ENCODE assay signal across 31 cellular contexts in genomic region chr10:20834825-20835224, GRCh38.
"Had no signal": no experiment of that assay in that cellular context is flagged by ENCODE, and none has a peak within 500 bp of the region (broad histone marks: within the 10 kb centered on the region; RNA-seq: fewer than 3 reads in every experiment).

No MANE protein-coding gene starts in this region.

- FAIRE-seq: pancreas had no signal

- H3K4me3 Mint-ChIP-seq: naive thymus-derived CD8-positive, alpha-beta T cell; natural killer cell treated with Interleukin-12 subunit alpha and Interleukin-12 subunit beta and Interleukin-15 and Interleukin-18, amount 100 ng/mL, for 72 hours; nephron progenitor cell; neural crest cell; stimulated activated memory B cell treated with anti-CD40 and anti-IgM and Interleukin-4, amounts not matched to agents 10 μg/mL and 1 μg/mL and 100 μg/mL, for 72 hours; stimulated activated naive CD8-positive, alpha-beta T cell treated with anti-CD3 and anti-CD28 coated beads, Interleukin-15, amount 100 ng/mL, for 72 hours; type B pancreatic cell had no signal

- H3K36me3 ChIP-seq: neutrophil, prostate gland, spleen, transverse colon, uterus had no signal

- H3K36me3 Mint-ChIP-seq: naive thymus-derived CD8-positive, alpha-beta T cell; natural killer cell treated with Interleukin-12 subunit alpha and Interleukin-12 subunit beta and Interleukin-15 and Interleukin-18, amount 100 ng/mL, for 72 hours; stimulated activated memory B cell treated with anti-CD40 and anti-IgM and Interleukin-4, amounts not matched to agents 10 μg/mL and 1 μg/mL and 100 μg/mL, for 72 hours had no signal

- H3K9me3 ChIP-seq: neutrophil, pancreas, prostate gland, testis, upper lobe of right lung, uterus had no signal

- H3K27me3 ChIP-seq: neutrophil, pancreas, spleen, suprapubic skin, testis, tibial artery, transverse colon, upper lobe of right lung, uterus had no signal

- H3K9me3 Mint-ChIP-seq: stimulated activated memory B cell treated with anti-CD40 and anti-IgM and Interleukin-4, amounts not matched to agents 10 μg/mL and 1 μg/mL and 100 μg/mL, for 72 hours; type B pancreatic cell had no signal

- ATAC-seq: naive thymus-derived CD8-positive, alpha-beta T cell; natural killer cell treated with Interleukin-12 subunit alpha and Interleukin-12 subunit beta and Interleukin-15 and Interleukin-18, amount 100 ng/mL, for 72 hours; pancreas; right cardiac atrium; sciatic nerve; stimulated activated memory B cell treated with anti-CD40 and anti-IgM and Interleukin-4, amounts not matched to agents 10 μg/mL and 1 μg/mL and 100 μg/mL, for 72 hours; stimulated activated naive CD8-positive, alpha-beta T cell treated with anti-CD3 and anti-CD28 coated beads, Interleukin-15, amount 100 ng/mL, for 72 hours; stimulated activated naive CD8-positive, alpha-beta T cell treated with anti-CD3 and anti-CD28 coated beads, Interleukin-15, Interleukin-2, amounts not matched to agents 100 U/mL and 50 U/mL, for 24 hours; upper lobe of right lung had no signal

- H3K4me1 Mint-ChIP-seq: naive thymus-derived CD8-positive, alpha-beta T cell; nephron progenitor cell; neural crest cell; stimulated activated memory B cell treated with anti-CD40 and anti-IgM and Interleukin-4, amounts not matched to agents 10 μg/mL and 1 μg/mL and 100 μg/mL, for 72 hours; stimulated activated naive CD8-positive, alpha-beta T cell treated with anti-CD3 and anti-CD28 coated beads, Interleukin-15, amount 100 ng/mL, for 72 hours had no signal

- H3K27ac ChIP-seq: neutrophil, pancreas, prostate gland, skin epidermis, spleen, suprapubic skin, testis, tibial artery, transverse colon, upper lobe of right lung, uterus had no signal

- H3K27ac Mint-ChIP-seq: naive thymus-derived CD8-positive, alpha-beta T cell; natural killer cell treated with Interleukin-12 subunit alpha and Interleukin-12 subunit beta and Interleukin-15 and Interleukin-18, amount 100 ng/mL, for 72 hours; nephron progenitor cell; stimulated activated memory B cell treated with anti-CD40 and anti-IgM and Interleukin-4, amounts not matched to agents 10 μg/mL and 1 μg/mL and 100 μg/mL, for 72 hours; type B pancreatic cell had no signal

- H3K27me3 Mint-ChIP-seq: naive thymus-derived CD8-positive, alpha-beta T cell; stimulated activated memory B cell treated with anti-CD40 and anti-IgM and Interleukin-4, amounts not matched to agents 10 μg/mL and 1 μg/mL and 100 μg/mL, for 72 hours; stimulated activated naive CD8-positive, alpha-beta T cell treated with anti-CD3 and anti-CD28 coated beads, Interleukin-15, amount 100 ng/mL, for 72 hours; type B pancreatic cell had no signal

- H3K4me1 ChIP-seq: pancreas, prostate gland, spleen, suprapubic skin, testis, tibial artery, transverse colon, upper lobe of right lung, uterus had no signal

- H3K4me2 ChIP-seq: smooth muscle cell had no signal

- H3K4me3 ChIP-seq: pancreas, prostate gland, skin epidermis, smooth muscle cell, spleen, suprapubic skin, testis, tibial artery, transverse colon, upper lobe of right lung, uterus had no signal

- DNase-seq: naive thymus-derived CD8-positive, alpha-beta T cell; nephron progenitor cell; nucleus accumbens; pancreas; retina; right cardiac atrium; spleen; stimulated activated CD4-positive, alpha-beta T cell treated with anti-CD3 and anti-CD28 coated beads, Interleukin-12 subunit alpha, Interleukin-12 subunit beta, amount 100 ng/mL, for 4 hours; stimulated activated CD4-positive, alpha-beta T cell treated with anti-CD3 and anti-CD28 coated beads, Interleukin-1b, Interleukin-23, amount 100 ng/mL, for 48 hours; stimulated activated CD4-positive, alpha-beta T cell treated with anti-CD3 and anti-CD28 coated beads, Interleukin-4, amount 100 ng/mL, for 1 hour; stimulated activated CD4-positive, alpha-beta T cell treated with anti-CD3 and anti-CD28 coated beads, Interleukin-4, amount 100 ng/mL, for 4 hours; stimulated activated CD8-positive, alpha-beta memory T cell treated with anti-CD3 and anti-CD28 coated beads, Interleukin-4, amount 100 ng/mL, for 48 hours; stimulated activated naive CD4-positive, alpha-beta T cell; stimulated activated naive CD8-positive, alpha-beta T cell treated with anti-CD3 and anti-CD28 coated beads, Interleukin-15, amount 100 ng/mL, for 72 hours; stimulated activated naive CD8-positive, alpha-beta T cell treated with anti-CD3 and anti-CD28 coated beads, Interleukin-15, Interleukin-2, amounts not matched to agents 100 U/mL and 50 U/mL, for 24 hours; substantia nigra; testis; tibial artery; transverse colon; upper lobe of right lung; uterus had no signal
